Comparison of ENCODE assay signal across 27 cellular contexts in the genomic region with DNA sequence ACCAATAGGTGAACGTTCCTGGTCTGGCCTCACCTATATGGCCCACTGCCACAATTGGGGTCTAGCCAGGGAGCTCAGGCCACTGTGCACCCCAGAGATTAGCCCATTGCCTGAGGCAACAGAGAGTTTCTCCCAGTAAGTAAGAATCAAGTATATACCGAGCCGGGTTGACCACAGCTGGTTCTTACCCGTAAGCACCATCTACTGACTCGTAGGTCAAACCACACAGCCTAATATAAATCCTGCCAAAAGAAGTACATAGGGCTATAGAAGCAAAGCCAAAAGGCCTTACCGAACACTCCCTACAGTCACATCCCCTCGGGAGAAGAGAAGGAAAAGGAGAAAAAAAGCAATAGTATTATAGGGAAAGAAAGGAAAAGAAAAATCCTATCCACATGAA.
"Had no signal": no experiment of that assay in that cellular context is flagged by ENCODE, and none has a peak within 500 bp of the region (broad histone marks: within the 10 kb centered on the region; RNA-seq: fewer than 3 reads in every experiment).

No MANE protein-coding gene starts in this region.

- H3K27ac ChIP-seq: adrenal gland, body of pancreas, epithelial cell of prostate, esophagus squamous epithelium had no signal

- DNase-seq: activated CD4-positive, alpha-beta memory T cell treated with anti-CD3 and anti-CD28 coated beads for 36 hours; activated CD4-positive, alpha-beta T cell treated with anti-CD3 and anti-CD28 coated beads for 36 hours; activated CD4-positive, alpha-beta T cell treated with anti-CD3 and anti-CD28 coated beads, Interleukin-2, amount 10 ng/mL, durations not matched to agents 24 days and 14 days; activated CD4-positive, CD25-positive, alpha-beta regulatory T cell; activated CD4-positive, CD25-positive, alpha-beta regulatory T cell treated with anti-CD3 and anti-CD28 coated beads, Interleukin-2, amount 50 U/mL, for 72 hours; activated CD8-positive, alpha-beta memory T cell treated with anti-CD3 and anti-CD28 coated beads, Interleukin-2, amount 10 ng/mL, durations not matched to agents 7 days and 5 days; activated CD8-positive, alpha-beta memory T cell treated with anti-CD3 and anti-CD28 coated beads, Interleukin-2, amount 50 U/mL, for 4 hours; activated CD8-positive, alpha-beta T cell treated with anti-CD3 and anti-CD28 coated beads, Interleukin-2, amount 10 ng/mL, durations not matched to agents 7 days and 5 days; activated effector memory CD4-positive, alpha-beta T cell treated with anti-CD3 and anti-CD28 coated beads, Interleukin-2, amount 50 U/mL, for 16 hours; activated naive CD4-positive, alpha-beta T cell treated with anti-CD3 and anti-CD28 coated beads for 36 hours; activated naive CD8-positive, alpha-beta T cell treated with anti-CD3 and anti-CD28 coated beads for 36 hours; activated naive CD8-positive, alpha-beta T cell treated with anti-CD3 and anti-CD28 coated beads, Interleukin-2, amount 50 U/mL, for 24 hours; activated T-cell treated with anti-CD3 and anti-CD28 coated beads, Interleukin-2, amount 50 U/mL, for 1 hour; activated T-cell treated with anti-CD3 and anti-CD28 coated beads, Interleukin-2, amount 50 U/mL, for 48 hours; adrenal gland; amygdala; aorta; body of pancreas; caudate nucleus; effector CD8-positive, alpha-beta T cell; esophagus squamous epithelium; foreskin fibroblast; head of caudate nucleus; T-helper 1 cell; T-helper 17 cell; T1000 had no signal

- H3K27me3 ChIP-seq: adrenal gland, body of pancreas, esophagus squamous epithelium had no signal

- H3K9me3 ChIP-seq: body of pancreas, esophagus squamous epithelium had no signal

- H3K4me1 ChIP-seq: adrenal gland, body of pancreas, esophagus squamous epithelium had no signal

- H3K4me3 ChIP-seq: adrenal gland, body of pancreas, esophagus squamous epithelium had no signal

- ATAC-seq: activated CD4-positive, alpha-beta T cell treated with anti-CD3 and anti-CD28 coated beads for 36 hours; activated CD8-positive, alpha-beta memory T cell treated with anti-CD3 and anti-CD28 coated beads, Interleukin-2, amount 10 ng/mL, durations not matched to agents 7 days and 5 days; activated CD8-positive, alpha-beta T cell treated with anti-CD3 and anti-CD28 coated beads, Interleukin-2, amount 10 ng/mL, durations not matched to agents 7 days and 5 days; activated naive CD8-positive, alpha-beta T cell treated with anti-CD3 and anti-CD28 coated beads, Interleukin-2, amount 50 U/mL, for 24 hours; body of pancreas; T-helper 17 cell had no signal

- H3K36me3 ChIP-seq: adrenal gland, esophagus squamous epithelium had no signal
